17 cellular contexts compared by ENCODE assay signal in the genomic region with DNA sequence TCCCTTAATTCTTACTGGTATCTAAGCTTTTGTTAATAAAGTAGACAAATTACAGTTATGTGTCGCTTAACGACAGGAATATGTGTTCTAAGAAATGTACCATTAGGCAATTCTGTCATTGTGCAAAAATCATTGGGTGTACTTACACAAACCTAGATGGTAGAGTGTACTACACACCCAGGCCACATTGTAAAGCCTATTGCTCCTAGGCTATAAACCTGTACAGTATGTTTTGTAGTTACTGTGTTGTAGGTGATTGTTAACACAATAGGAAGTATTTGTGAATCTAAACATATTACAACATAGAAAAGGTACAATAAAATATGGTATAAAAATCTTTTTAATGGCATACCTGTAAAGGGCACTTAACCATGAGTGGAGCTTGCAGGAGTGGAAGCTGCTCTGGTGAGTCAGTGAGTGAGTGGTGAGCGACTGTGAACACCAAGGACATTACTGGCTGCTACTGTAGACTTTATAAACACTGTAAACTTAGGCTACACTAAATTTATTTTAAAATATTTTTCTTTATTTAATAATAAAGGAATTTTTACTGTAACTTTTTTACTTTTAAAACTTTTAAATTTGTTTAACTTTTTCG.
"Had no signal": no experiment of that assay in that cellular context is flagged by ENCODE, and none has a peak within 500 bp of the region (broad histone marks: within the 10 kb centered on the region; RNA-seq: fewer than 3 reads in every experiment).

No MANE protein-coding gene starts in this region.

- DNase-seq: activated CD4-positive, alpha-beta T cell treated with anti-CD3 and anti-CD28 coated beads, Interleukin-2, amount 10 ng/mL, durations not matched to agents 7 days and 5 days; activated CD4-positive, CD25-positive, alpha-beta regulatory T cell treated with anti-CD3 and anti-CD28 coated beads, Interleukin-2, amount 50 U/mL, for 72 hours; activated CD8-positive, alpha-beta T cell treated with anti-CD3 and anti-CD28 coated beads, Interleukin-2, amount 10 ng/mL, durations not matched to agents 7 days and 5 days; amniotic stem cell; cortex of kidney; kidney glomerular epithelial cell; nephron progenitor cell; small intestine; T-helper 2 cell; trophoblast cell; uterus; WERI-Rb-1 had no signal

- H3K9me3 ChIP-seq: breast epithelium, uterus had no signal

- H3K27me3 ChIP-seq: breast epithelium, foreskin keratinocyte, uterus had no signal

- H3K27ac ChIP-seq: breast epithelium, foreskin keratinocyte, parathyroid adenoma, uterus, WERI-Rb-1 had no signal

- H3K4me1 ChIP-seq: breast epithelium, foreskin keratinocyte, parathyroid adenoma, uterus had no signal

- H3K36me3 ChIP-seq: breast epithelium, uterus, WERI-Rb-1 had no signal

- H3K4me3 ChIP-seq: breast epithelium, uterus had no signal

- ATAC-seq: activated CD8-positive, alpha-beta T cell treated with anti-CD3 and anti-CD28 coated beads, Interleukin-2, amount 10 ng/mL, durations not matched to agents 7 days and 5 days; foreskin keratinocyte; sciatic nerve; stimulated activated memory B cell treated with anti-CD40 and anti-IgM and Interleukin-4, amounts not matched to agents 10 μg/mL and 1 μg/mL and 100 μg/mL, for 72 hours had no signal
